15 cellular contexts compared by ENCODE assay signal in the genomic region with DNA sequence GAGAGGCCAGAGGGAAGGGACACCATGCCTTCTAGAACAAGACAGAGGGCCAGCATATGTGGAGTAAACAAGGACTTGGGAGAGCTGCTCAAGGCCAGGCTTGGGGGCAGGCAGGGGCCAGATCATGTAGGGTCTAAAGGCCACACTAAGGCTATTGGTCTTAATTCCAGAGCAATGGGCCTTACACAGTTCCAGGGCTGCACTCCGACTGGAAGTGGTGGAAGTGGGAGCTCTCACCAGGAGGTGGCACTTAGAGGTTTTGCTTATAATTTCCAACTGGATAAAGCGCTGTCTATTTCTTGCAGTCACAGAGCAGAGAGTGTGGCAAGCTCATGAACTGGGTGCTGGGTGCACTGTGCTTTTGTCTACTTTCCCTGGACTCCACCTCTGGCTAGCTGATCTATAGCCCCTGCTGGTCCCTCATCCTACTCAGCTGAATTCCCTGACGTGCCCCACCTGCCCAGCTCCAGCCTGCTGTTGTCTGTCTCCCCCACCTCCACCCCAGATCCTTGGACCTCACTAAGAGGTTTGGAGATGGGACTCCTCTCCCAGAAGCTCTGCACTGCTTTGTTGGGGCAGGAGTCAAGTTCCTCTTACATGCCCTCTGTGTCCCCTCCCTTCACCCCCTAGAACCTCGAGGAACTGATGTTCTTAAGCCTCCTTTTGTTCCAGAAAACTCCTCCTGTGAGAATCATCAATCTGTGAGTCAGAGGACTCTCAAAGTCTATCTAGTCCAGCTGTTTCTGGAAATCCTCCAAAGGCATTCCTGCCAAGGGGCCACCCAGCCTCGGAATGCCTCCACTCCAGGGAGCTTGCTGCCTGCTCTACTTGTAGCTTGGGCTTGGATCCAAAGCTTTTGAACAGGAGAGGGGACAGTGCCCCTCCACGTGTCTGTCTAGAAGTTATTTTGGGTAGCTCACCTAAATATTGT. TPM values are rescaled to one million over a fixed set of nuclear protein-coding genes. Genes with fewer than 3 reads are reported as not detected.
DNase-seq lines count a peak whose midpoint lies in the region; TF ChIP-seq lines count a peak whose summit lies in the region.
"Had no signal": no experiment of that assay in that cellular context is flagged by ENCODE, and none has a peak within 500 bp of the region (broad histone marks: within the 10 kb centered on the region; RNA-seq: fewer than 3 reads in every experiment).

No MANE protein-coding gene starts in this region.

- peak overlapping the region; percentile 10 for H3K27ac ChIP-seq in mesodermal cell (ENCODE audit: low read depth, low read length, severe bottlenecking)
- H3K27ac ChIP-seq: colonic mucosa, HL-60, sigmoid colon had no signal

- no peaks in the 10 kb centered on the region for H3K36me3 ChIP-seq in mesodermal cell (ENCODE audit: control insufficient read depth, insufficient read depth, low read length)
- H3K36me3 ChIP-seq: colonic mucosa, sigmoid colon had no signal

- WGBS in mesodermal cell (ENCODE audit: insufficient coverage in 2 of 2), 2 experiments, result 57 to 67% methylated on average over 5 to 6 of the region's 6 CpGs

- H3K4me3 ChIP-seq in cardiac fibroblast (replicated peaks in 1 of 2; ENCODE audit: low read depth in 2 of 2, low read length in 2 of 2), result no peak overlapping the region
- no peak overlapping the region for H3K4me3 ChIP-seq in mesodermal cell (ENCODE audit: extremely low read depth, insufficient read depth, low read length, poor library complexity, severe bottlenecking)
- H3K4me3 ChIP-seq: colonic mucosa, sigmoid colon had no signal

- TF ChIP-seq CTCF in cardiac fibroblast (IDR thresholded peaks at IDR 0.05; ENCODE audit: low read depth, low read length), result no peak

- DNase-seq in ACHN (peak; percentile 38), HS-5 (ENCODE audit: low read depth) (peak; percentile 35), cardiac fibroblast (ENCODE audit: low read depth in 2 of 2) (peak; percentile 83 to 84), NCI-H82 treated with DMSO at 0.1 percent for 48 hours (lab: John Stamatoyannopoulos, UW; ENCODE audit: unreplicated experiment) (no peak), UCSD-AML1 (lab: John Stamatoyannopoulos, UW; ENCODE audit: unreplicated experiment) (no peak), NCI-H510A (lab: John Stamatoyannopoulos, UW) (no peak), SIG-M5 (lab: John Stamatoyannopoulos, UW) (no peak)
- DNase-seq: activated CD8-positive, alpha-beta memory T cell treated with anti-CD3 and anti-CD28 coated beads, Interleukin-2, amount 50 U/mL, for 48 hours; CD8-positive, alpha-beta memory T cell; colonic mucosa; NCI-H2171; sigmoid colon; stimulated activated naive CD8-positive, alpha-beta T cell treated with anti-CD3 and anti-CD28 coated beads, Interleukin-15, Interleukin-2, amounts not matched to agents 100 U/mL and 50 U/mL, for 24 hours had no signal

- in situ Hi-C loops in ACHN (cut with HindIII; ENCODE audit: low pct_ligation_motif_present, low pct_unique_long_range_greater_than_20kb, low sequenced_read_pairs), result no loop called here

- H3K9me3 ChIP-seq in mesodermal cell (ENCODE audit: control insufficient read depth, low read length), result no peaks in the 10 kb centered on the region
- H3K9me3 ChIP-seq: colonic mucosa, sigmoid colon had no signal

- peaks cover 13% of the 10 kb centered on the region for H3K4me1 ChIP-seq in mesodermal cell (ENCODE audit: control insufficient read depth, insufficient read depth, low read length, poor library complexity, severe bottlenecking)
- H3K4me1 ChIP-seq: colonic mucosa had no signal

RNA-seq across cellular contexts. Expression of gene KSR1, which starts 48.1 kb away (rescaled TPM):
- polyA plus RNA-seq in mesodermal cell (2013, experiment 1 of 2), result 37.3 TPM
- polyA plus RNA-seq in mesodermal cell (2013, experiment 2 of 2), result 34.7 TPM

Comparison
In these comparisons a context has a peak if more than half of its experiments do, and no peak if none do; other contexts are left out.
1. DNase-seq: peak in ACHN (single experiment), HS-5 (single experiment) and cardiac fibroblast (2 of 2); none in NCI-H82 treated with DMSO at 0.1 percent for 48 hours (single experiment), UCSD-AML1 (single experiment), NCI-H510A (single experiment) and SIG-M5 (single experiment).